In the genomic region with DNA sequence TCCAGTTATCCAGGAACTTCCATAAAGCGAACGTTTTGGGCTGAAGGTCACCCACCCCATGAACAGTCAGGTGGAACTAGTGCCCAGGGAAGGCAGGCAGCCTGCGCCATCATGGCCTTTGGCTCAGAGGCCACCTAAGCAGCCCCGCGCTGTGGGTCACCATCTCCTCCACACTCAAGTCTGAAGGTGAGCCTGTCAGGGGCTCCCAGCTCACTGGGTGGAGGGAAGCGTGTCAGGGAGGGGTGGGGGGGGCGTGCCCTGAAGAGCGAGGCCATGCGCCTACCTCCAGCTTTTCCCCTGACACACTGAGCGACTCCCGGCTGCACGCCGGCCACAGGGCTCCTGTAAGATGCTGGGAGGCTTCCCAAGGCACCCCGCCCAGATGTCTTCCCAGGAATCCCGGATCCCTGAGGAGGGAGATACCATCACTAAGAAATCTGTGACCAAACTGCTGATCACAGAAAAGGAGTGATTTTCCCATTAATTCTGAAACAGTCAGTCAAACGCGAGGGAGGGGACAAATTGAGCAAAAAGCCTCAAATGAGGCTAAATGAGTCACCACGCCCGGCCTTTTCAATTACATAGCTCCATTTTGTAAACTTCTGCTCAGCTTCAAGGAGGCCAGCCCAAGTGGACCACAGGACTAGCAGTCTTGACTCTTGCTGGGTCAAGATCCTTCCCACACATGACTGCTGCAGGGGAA, we compare ENCODE assay signal across 1 cellular context.
TF ChIP-seq lines count a peak whose summit lies in the region.

No MANE protein-coding gene starts in this region.

TF ChIP-seq in GM12878, 131 proteins besides CTCF, POLR2A, EP300 and RAD21 (continued from another document):
- TF ChIP-seq ZNF687 (IDR thresholded peaks at IDR 0.05) (peak; percentile 63; the same call in 1 of the 2 replicates), EED (IDR thresholded peaks at IDR 0.05; ENCODE audit: low read depth) (peak; percentile 75; the same call in 1 of the 2 replicates), POU2F2 (IDR thresholded peaks at IDR 0.05; ENCODE audit: borderline replicate concordance, low read depth, low read length) (0 out of 3 replicates have a peak, but pooled peaks have one; percentile 9), FOS (IDR thresholded peaks at IDR 0.05; ENCODE audit: borderline replicate concordance, extremely low read depth, insufficient read length) (no peak), STAT3 (IDR thresholded peaks at IDR 0.05; ENCODE audit: low read depth, low read length) (no peak), SP1 (IDR thresholded peaks at IDR 0.05; ENCODE audit: low read depth, low read length) (no peak), TCF12 (IDR thresholded peaks at IDR 0.05; ENCODE audit: low read depth, low read length) (no peak), BCL11A (IDR thresholded peaks at IDR 0.05; ENCODE audit: low read depth, low read length) (peak; percentile 67), PML (IDR thresholded peaks at IDR 0.05; ENCODE audit: low read length) (peak; percentile 48; the same call in 1 of the 2 replicates), POLR2AphosphoS5 (IDR thresholded peaks at IDR 0.05; ENCODE audit: low read length) (no peak), CHD4 (IDR thresholded peaks at IDR 0.05) (no peak), MEF2A (IDR thresholded peaks at IDR 0.05; ENCODE audit: insufficient read depth, low read depth, low read length) (0 out of 2 replicates have a peak, but pooled peaks have one; percentile 48), YY1 (IDR thresholded peaks at IDR 0.05; ENCODE audit: low read depth, low read length) (peak; percentile 76), TAF1 (IDR thresholded peaks at IDR 0.05; ENCODE audit: borderline replicate concordance, low read depth, low read length) (no peak), ATF7 (IDR thresholded peaks at IDR 0.05; ENCODE audit: low read depth) (peak; percentile 51; the same call in 1 of the 2 replicates), ZZZ3 (IDR thresholded peaks at IDR 0.05; ENCODE audit: control insufficient read depth, insufficient read length, low read depth) (no peak), ASH2L (IDR thresholded peaks at IDR 0.05; ENCODE audit: borderline replicate concordance, low read depth) (no peak), IKZF2 (IDR thresholded peaks at IDR 0.05) (peak; percentile 72 to 78), RELA (IDR thresholded peaks at IDR 0.05; ENCODE audit: borderline replicate concordance, partially characterized antibody) (no peak), CREM (IDR thresholded peaks at IDR 0.05; ENCODE audit: low read depth) (peak; percentile 34; the same call in 1 of the 2 replicates), MTA3 (IDR thresholded peaks at IDR 0.05; ENCODE audit: borderline replicate concordance, low read length) (peak; percentile 56; the same call in 1 of the 2 replicates), PAX5 (IDR thresholded peaks at IDR 0.05; ENCODE audit: borderline replicate concordance, low read depth, low read length) (no peak), CREB1 (IDR thresholded peaks at IDR 0.05; ENCODE audit: low read depth) (0 out of 2 replicates have a peak, but pooled peaks have one; percentile 30)
- TF ChIP-seq, protein P1, sequence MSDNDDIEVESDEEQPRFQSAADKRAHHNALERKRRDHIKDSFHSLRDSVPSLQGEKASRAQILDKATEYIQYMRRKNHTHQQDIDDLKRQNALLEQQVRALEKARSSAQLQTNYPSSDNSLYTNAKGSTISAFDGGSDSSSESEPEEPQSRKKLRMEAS (IDR thresholded peaks at IDR 0.05; ENCODE audit: low read depth, low read length) = no peak
- TF ChIP-seq, protein P2, sequence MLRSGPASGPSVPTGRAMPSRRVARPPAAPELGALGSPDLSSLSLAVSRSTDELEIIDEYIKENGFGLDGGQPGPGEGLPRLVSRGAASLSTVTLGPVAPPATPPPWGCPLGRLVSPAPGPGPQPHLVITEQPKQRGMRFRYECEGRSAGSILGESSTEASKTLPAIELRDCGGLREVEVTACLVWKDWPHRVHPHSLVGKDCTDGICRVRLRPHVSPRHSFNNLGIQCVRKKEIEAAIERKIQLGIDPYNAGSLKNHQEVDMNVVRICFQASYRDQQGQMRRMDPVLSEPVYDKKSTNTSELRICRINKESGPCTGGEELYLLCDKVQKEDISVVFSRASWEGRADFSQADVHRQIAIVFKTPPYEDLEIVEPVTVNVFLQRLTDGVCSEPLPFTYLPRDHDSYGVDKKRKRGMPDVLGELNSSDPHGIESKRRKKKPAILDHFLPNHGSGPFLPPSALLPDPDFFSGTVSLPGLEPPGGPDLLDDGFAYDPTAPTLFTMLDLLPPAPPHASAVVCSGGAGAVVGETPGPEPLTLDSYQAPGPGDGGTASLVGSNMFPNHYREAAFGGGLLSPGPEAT (IDR thresholded peaks at IDR 0.05; ENCODE audit: low read depth) = peak; percentile 26; the same call in 1 of the 2 replicates
